Comparison of ENCODE assay signal across 8 cellular contexts in the genomic region with DNA sequence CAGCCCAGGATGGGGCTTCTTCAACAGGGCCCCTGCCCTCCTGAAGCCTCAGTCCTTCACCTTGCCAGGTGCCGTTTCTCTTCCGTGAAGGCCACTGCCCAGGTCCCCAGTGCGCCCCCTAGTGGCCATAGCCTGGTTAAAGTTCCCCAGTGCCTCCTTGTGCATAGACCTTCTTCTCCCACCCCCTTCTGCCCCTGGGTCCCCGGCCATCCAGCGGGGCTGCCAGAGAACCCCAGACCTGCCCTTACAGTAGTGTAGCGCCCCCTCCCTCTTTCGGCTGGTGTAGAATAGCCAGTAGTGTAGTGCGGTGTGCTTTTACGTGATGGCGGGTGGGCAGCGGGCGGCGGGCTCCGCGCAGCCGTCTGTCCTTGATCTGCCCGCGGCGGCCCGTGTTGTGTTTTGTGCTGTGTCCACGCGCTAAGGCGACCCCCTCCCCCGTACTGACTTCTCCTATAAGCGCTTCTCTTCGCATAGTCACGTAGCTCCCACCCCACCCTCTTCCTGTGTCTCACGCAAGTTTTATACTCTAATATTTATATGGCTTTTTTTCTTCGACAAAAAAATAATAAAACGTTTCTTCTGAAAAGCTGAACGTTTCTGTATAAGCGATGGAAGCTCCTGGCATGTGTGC. TPM values are rescaled to one million over a fixed set of nuclear protein-coding genes. Genes with fewer than 3 reads are reported as not detected.
A peak's percentile ranks its signal among the peaks of the same experiment; 100 is the strongest.
DNase-seq lines count a peak whose midpoint lies in the region; ATAC-seq and TF ChIP-seq lines count a peak whose summit lies in the region.

No MANE protein-coding gene starts in this region.

- H3K4me3 ChIP-seq in adipocyte (ENCODE audit: low read length) = peak overlapping the region; percentile 81
- peak overlapping the region; percentile 53 to 76 for H3K4me3 ChIP-seq in uterus

- TF ChIP-seq CTCF in uterus (IDR thresholded peaks at IDR 0.05) = peak; percentile 64 to 85 (median 70)

- DNase-seq in DMS153 treated with DMSO at 0.1 percent for 48 hours (lab: John Stamatoyannopoulos, UW; ENCODE audit: unreplicated experiment) (peak; percentile 58), SKM-1 treated with dmso at 0.1 percent for 144 hours (lab: John Stamatoyannopoulos, UW; ENCODE audit: unreplicated experiment) (peak; percentile 49), adipocyte (ENCODE audit: low read depth) (peak; percentile 80), left ventricle myocardium superior (peak; percentile 89), renal cortical epithelial cell (ENCODE audit: low read depth) (peak; percentile 56), uterus (peak; percentile 76 to 87)

- ATAC-seq in HG03439 (IDR thresholded peaks at IDR 0.05; ENCODE audit: unreplicated experiment) (peak; percentile 15), left ventricle myocardium superior (peak; percentile 16), HG03135 (IDR thresholded peaks at IDR 0.05; ENCODE audit: unreplicated experiment) (no peak)

- H3K36me3 ChIP-seq in adipocyte (ENCODE audit: control insufficient read depth, insufficient read depth, low read length, severe bottlenecking) (peaks cover 13% of the 10 kb centered on the region), uterus (no peaks in the 10 kb centered on the region)

- no peak for TF ChIP-seq POLR2A in uterus (IDR thresholded peaks at IDR 0.05)

- H3K9me3 ChIP-seq in adipocyte (ENCODE audit: control insufficient read depth, low read length) (no peaks in the 10 kb centered on the region), uterus (no peaks in the 10 kb centered on the region)

- H3K27me3 ChIP-seq in adipocyte (replicated peaks; ENCODE audit: control insufficient read depth, insufficient read depth, low read length) (no peaks in the 10 kb centered on the region), uterus (no peaks in the 10 kb centered on the region)

- peaks cover 71% of the 10 kb centered on the region for H3K4me1 ChIP-seq in adipocyte (ENCODE audit: control insufficient read depth, insufficient read depth, low read length)
- H3K4me1 ChIP-seq in uterus = peaks cover 18 to 25% of the 10 kb centered on the region in 2 donors

- intact Hi-C loops in left ventricle myocardium superior (cut with micrococcal nuclease) = no loop called here
- intact Hi-C loops in uterus (cut with DNase I; ENCODE audit: low total_unique reads) = no loop called here

- H3K9ac ChIP-seq in adipocyte (ENCODE audit: low read length) = peak overlapping the region; percentile 86

- H3K27ac ChIP-seq in uterus = peak overlapping the region; percentile 97 to 98

RNA-seq across cellular contexts. Expression of a gene that starts 23.6 kb away (rescaled TPM):
- total RNA-seq in left ventricle myocardium superior = 3.2 TPM
- total RNA-seq in renal cortical epithelial cell = 0.17 and 0.80 TPM in 2 replicates
- total RNA-seq in uterus = 1 to 10 TPM in 3 of 4 donors, under 1 TPM in 1; under 0.01 to 7.5 (median 3.4) TPM

RNA-seq across cellular contexts. Expression of a gene that starts 27.7 kb away (rescaled TPM):
- total RNA-seq in left ventricle myocardium superior = 2.5 TPM
- 1.1 TPM in 1 of 2 replicates, not detected in the other for total RNA-seq in renal cortical epithelial cell
- 1 to 10 TPM; 2.9 to 8.0 (median 6.7) TPM for total RNA-seq in uterus

RNA-seq across cellular contexts. Expression of a gene that starts 36.7 kb away (rescaled TPM):
- total RNA-seq in left ventricle myocardium superior (13.4 TPM), renal cortical epithelial cell (11.8 and 23.6 TPM in 2 replicates), uterus (100 to 1,000 TPM in 3 of 4 donors, 10 to 100 TPM in 1; 25.9 to 146 (median 123) TPM)
